In the genomic region with DNA sequence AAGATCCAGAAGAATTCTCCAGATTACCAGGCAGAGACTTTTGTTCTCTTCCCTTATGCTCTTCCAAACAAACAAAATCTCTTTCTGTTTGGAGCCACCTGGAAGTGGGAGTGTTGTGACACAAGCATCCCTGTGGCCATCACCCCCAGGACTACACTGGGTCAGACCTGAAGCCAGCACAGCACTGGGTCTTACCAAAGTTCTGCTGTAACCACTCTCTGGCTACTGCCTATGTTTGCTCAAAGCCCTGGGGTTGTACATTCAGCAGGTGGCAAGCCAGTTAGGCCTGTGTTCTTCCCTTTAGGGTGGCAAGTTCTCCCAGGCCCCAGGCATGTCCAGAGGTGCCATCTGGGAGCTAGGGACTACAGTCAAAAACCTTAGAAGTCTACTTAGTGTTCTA, we compare ENCODE assay signal across 29 cellular contexts.
"Had no signal": no experiment of that assay in that cellular context is flagged by ENCODE, and none has a peak within 500 bp of the region (broad histone marks: within the 10 kb centered on the region; RNA-seq: fewer than 3 reads in every experiment).

No MANE protein-coding gene starts in this region.

- H3K9me3 Mint-ChIP-seq: dendritic cell treated with granulocyte-macrophage colony-stimulating factor and Interleukin-4, amounts not matched to agents 40 ng/mL and 50 ng/mL, for 4 days; effector memory CD8-positive, alpha-beta T cell had no signal

- H3K27ac ChIP-seq: colonic mucosa, coronary artery, dorsolateral prefrontal cortex, epithelial cell of prostate, esophagus muscularis mucosa, esophagus squamous epithelium, foreskin keratinocyte, gastrocnemius medialis, gastroesophageal sphincter, heart left ventricle, heart right ventricle had no signal

- H3K4me3 Mint-ChIP-seq: dendritic cell treated with granulocyte-macrophage colony-stimulating factor and Interleukin-4, amounts not matched to agents 40 ng/mL and 50 ng/mL, for 4 days; effector memory CD8-positive, alpha-beta T cell; endodermal cell had no signal

- DNase-seq: colonic mucosa; cortex of kidney; dermis blood vessel endothelial cell; dorsolateral prefrontal cortex; effector CD4-positive, alpha-beta T cell; effector CD8-positive, alpha-beta T cell; effector memory CD4-positive, alpha-beta T cell; effector memory CD8-positive, alpha-beta T cell; endodermal cell; erythroblast; esophagus squamous epithelium; foreskin fibroblast; foreskin keratinocyte; foreskin melanocyte; gastrocnemius medialis; glutamatergic neuron; head of caudate nucleus; heart left ventricle; heart right ventricle had no signal

- H3K4me1 ChIP-seq: colonic mucosa, gastrocnemius medialis, heart left ventricle, heart right ventricle had no signal

- H3K9me3 ChIP-seq: colonic mucosa, esophagus muscularis mucosa, esophagus squamous epithelium, gastrocnemius medialis, gastroesophageal sphincter, heart left ventricle, heart right ventricle had no signal

- FAIRE-seq: colon, endometrium, endothelial cell of umbilical vein, frontal cortex had no signal

- H3K27ac Mint-ChIP-seq: dendritic cell treated with granulocyte-macrophage colony-stimulating factor and Interleukin-4, amounts not matched to agents 40 ng/mL and 50 ng/mL, for 4 days; effector memory CD8-positive, alpha-beta T cell; endodermal cell had no signal

- ATAC-seq: effector memory CD8-positive, alpha-beta T cell; esophagus mucosa; foreskin keratinocyte; gastrocnemius medialis; gastroesophageal sphincter; heart left ventricle; heart right ventricle had no signal

- H3K4me3 ChIP-seq: colonic mucosa, coronary artery, dorsolateral prefrontal cortex, esophagus muscularis mucosa, esophagus squamous epithelium, gastrocnemius medialis, gastroesophageal sphincter, heart left ventricle, heart right ventricle had no signal

- H3K27me3 Mint-ChIP-seq: dendritic cell treated with granulocyte-macrophage colony-stimulating factor and Interleukin-4, amounts not matched to agents 40 ng/mL and 50 ng/mL, for 4 days had no signal

- H3K36me3 ChIP-seq: colonic mucosa, esophagus muscularis mucosa, esophagus squamous epithelium, gastrocnemius medialis, gastroesophageal sphincter, heart left ventricle, heart right ventricle had no signal

- H3K27me3 ChIP-seq: colonic mucosa, esophagus muscularis mucosa, esophagus squamous epithelium, foreskin keratinocyte, gastrocnemius medialis, gastroesophageal sphincter had no signal
